In genomic region chr10:120336910-120337540, GRCh38 we compare ENCODE assay signal across 8 cellular contexts.
DNase-seq lines count a peak whose midpoint lies in the region; ATAC-seq and TF ChIP-seq lines count a peak whose summit lies in the region.

No MANE protein-coding gene starts in this region.

- no peak overlapping the region for H3K27ac ChIP-seq in C4-2B

- H3K4me1 Mint-ChIP-seq in neural crest cell (no peaks in the 10 kb centered on the region), type B pancreatic cell (ENCODE audit: unreplicated experiment) (no peaks in the 10 kb centered on the region)

- TF ChIP-seq CTCF in C4-2B (conservative IDR thresholded peaks at IDR 0.05) (peak; percentile 93), epithelial cell of esophagus (IDR thresholded peaks at IDR 0.05; ENCODE audit: insufficient read depth, low read depth, low read length, missing control alignments) (peak; percentile 94), neural crest cell (conservative IDR thresholded peaks at IDR 0.05) (peak; percentile 85), type B pancreatic cell (conservative IDR thresholded peaks at IDR 0.05) (peak; percentile 90)

- H3K27ac Mint-ChIP-seq in neural crest cell (ENCODE audit: unreplicated experiment) (no peak overlapping the region), type B pancreatic cell (no peak overlapping the region)

- H3K27me3 Mint-ChIP-seq in neural crest cell (ENCODE audit: low read depth) (peaks cover 6% of the 10 kb centered on the region), type B pancreatic cell (peaks cover 19% of the 10 kb centered on the region)

- H3K4me3 Mint-ChIP-seq in neural crest cell (no peak overlapping the region), type B pancreatic cell (no peak overlapping the region)

- H3K36me3 Mint-ChIP-seq in neural crest cell (ENCODE audit: low read depth) = no peaks in the 10 kb centered on the region
- H3K36me3 Mint-ChIP-seq in type B pancreatic cell = no peaks in the 10 kb centered on the region

- no peak overlapping the region for H3K4me3 ChIP-seq in epithelial cell of esophagus (ENCODE audit: low read length)

- peak; percentile 50 for ATAC-seq in GM18870 (IDR thresholded peaks at IDR 0.05; ENCODE audit: unreplicated experiment)
- ATAC-seq in HG02610 (IDR thresholded peaks at IDR 0.05; ENCODE audit: unreplicated experiment) = no peak

- no peaks in the 10 kb centered on the region for H3K9me3 Mint-ChIP-seq in neural crest cell
- no peaks in the 10 kb centered on the region for H3K9me3 Mint-ChIP-seq in type B pancreatic cell

- DNase-seq in NCI-H226 (peak; percentile 6), epithelial cell of esophagus (ENCODE audit: low read depth) (peak; percentile 60), neural crest cell (ENCODE audit: low read depth, low spot score) (peak; percentile 71), type B pancreatic cell (ENCODE audit: extremely low spot score, unreplicated experiment) (no peak)
- peak; percentile 68 to 70 for DNase-seq in activated CD4-positive, alpha-beta T cell treated with anti-CD3 and anti-CD28 coated beads, Interleukin-2, amount 50 U/mL, for 48 hours
